20 cellular contexts compared by ENCODE assay signal in genomic region chr2:168715849-168716248, GRCh38.
DNase-seq lines count a peak whose midpoint lies in the region; ATAC-seq, FAIRE-seq and TF ChIP-seq lines count a peak whose summit lies in the region.
"Had no signal": no experiment of that assay in that cellular context is flagged by ENCODE, and none has a peak within 500 bp of the region (broad histone marks: within the 10 kb centered on the region; RNA-seq: fewer than 3 reads in every experiment).

No MANE protein-coding gene starts in this region.

- H3K9ac ChIP-seq in HepG2 (ENCODE audit: insufficient read depth, low read depth, low read length): no peak overlapping the region
- no peak overlapping the region for H3K9ac ChIP-seq in IMR-90 (ENCODE audit: low read depth, low read length)
- H3K9ac ChIP-seq: BLaER1 had no signal

- H4K8ac ChIP-seq in IMR-90 (ENCODE audit: low read depth in 2 of 2, low read length in 2 of 2): no peak overlapping the region

- H3K27ac ChIP-seq in HepG2 (ENCODE audit: extremely low read length, insufficient read depth, low read length) (no peak overlapping the region), right lobe of liver (no peak overlapping the region), IMR-90 (ENCODE audit: insufficient read depth, low read length) (no peak overlapping the region)
- H3K27ac ChIP-seq: 22Rv1, BLaER1 had no signal

- H3K23ac ChIP-seq in IMR-90 (ENCODE audit: low read depth, low read length): no peak overlapping the region

- H4K20me1 ChIP-seq in HepG2 (ENCODE audit: insufficient read depth, low read length) (no peaks in the 10 kb centered on the region), IMR-90 (ENCODE audit: insufficient read depth, low read length) (no peaks in the 10 kb centered on the region)
- H4K20me1 ChIP-seq: BLaER1 had no signal

- no peak overlapping the region for H2AFZ ChIP-seq in HepG2 (ENCODE audit: low read length)
- no peak overlapping the region for H2AFZ ChIP-seq in IMR-90 (replicated peaks; ENCODE audit: low read length, poor library complexity)

- BruUV-seq in HepG2 (replicated peaks; lab: Mats Ljungman, UMichigan) (no TSS peak), IMR-90 (replicated peaks; lab: Mats Ljungman, UMichigan) (no TSS peak)

- no peak overlapping the region for H2BK120ac ChIP-seq in IMR-90 (ENCODE audit: low read depth, low read length)

- H4K91ac ChIP-seq in IMR-90 (ENCODE audit: insufficient read depth, low read depth, low read length): no peak overlapping the region

- intact Hi-C loops in HepG2 (cut with micrococcal nuclease; ENCODE audit: unreplicated experiment): no loop called here
- intact Hi-C loops in right lobe of liver (cut with DNase I): no loop called here
- intact Hi-C loops in IMR-90 (cut with micrococcal nuclease): no loop called here

- in situ Hi-C loops in HepG2 (cut with HindIII; ENCODE audit: extremely low pct_ligation_motif_present, low pct_unique_long_range_greater_than_20kb): no loop called here
- in situ Hi-C loops in IMR-90 (cut with MboI; ENCODE audit: low sequenced_read_pairs): no loop called here

- ATAC-seq in HepG2 (no peak), right lobe of liver (no peak), IMR-90 (ENCODE audit: low read depth) (no peak)

- H3K56ac ChIP-seq in IMR-90 (ENCODE audit: extremely low read depth, insufficient read depth, low read length): no peak overlapping the region

- H3K79me1 ChIP-seq in IMR-90 (ENCODE audit: low read depth in 1 of 2, low read length in 2 of 2): no peaks in the 10 kb centered on the region

- H3K18ac ChIP-seq in IMR-90 (ENCODE audit: low read depth, low read length): no peak overlapping the region

- H3K4ac ChIP-seq in IMR-90 (ENCODE audit: low read depth, low read length): no peak overlapping the region

- H3K4me2 ChIP-seq in HepG2 (ENCODE audit: low read depth, low read length): no peak overlapping the region
- H3K4me2 ChIP-seq in IMR-90 (ENCODE audit: low read depth, low read length): no peak overlapping the region
- H3K4me2 ChIP-seq: BLaER1 had no signal

- H3K27ac Mint-ChIP-seq in chondrocyte (ENCODE audit: unreplicated experiment): no peak overlapping the region
- H3K27ac Mint-ChIP-seq: CD14-positive monocyte; CD4-positive, alpha-beta memory T cell; CD4-positive, CD25-positive, alpha-beta regulatory T cell had no signal

- dilution Hi-C loops in IMR-90 (cut with HindIII; ENCODE audit: low sequenced_read_pairs, unreplicated experiment): no loop called here

- TF ChIP-seq CTCF in HepG2 (CRISPR knock-in tag; IDR thresholded peaks at IDR 0.05) (no peak), right lobe of liver (IDR thresholded peaks at IDR 0.05) (no peak), IMR-90 (conservative IDR thresholded peaks at IDR 0.05; ENCODE audit: low read depth, low read length) (no peak), chondrocyte (IDR thresholded peaks at IDR 0.05) (no peak), GM20000 (IDR thresholded peaks at IDR 0.05; ENCODE audit: extremely low read depth, missing control alignments) (no peak)

- DNase-seq in HepG2 (ENCODE audit: low spot score): no peak
- DNase-seq in right lobe of liver: no peak
- no peak for DNase-seq in IMR-90
- DNase-seq in chondrocyte (ENCODE audit: low spot score): no peak
- DNase-seq in GM20000 (ENCODE audit: low spot score): no peak
- DNase-seq: ACHN; BE2C; C1 segment of cervical spinal cord; Caco-2; Calu3; CD4-positive, alpha-beta memory T cell; CD4-positive, CD25-positive, alpha-beta regulatory T cell; DMS79 treated with DMSO at 0.1 percent for 48 hours; GF-D8 had no signal

- TF ChIP-seq POLR2A in HepG2 (IDR thresholded peaks at IDR 0.05; ENCODE audit: insufficient read depth in 1 of 2, low read depth in 2 of 2, low read length in 2 of 2): no peak
- TF ChIP-seq POLR2A in right lobe of liver (IDR thresholded peaks at IDR 0.05): no peak
- no peak for TF ChIP-seq POLR2A in IMR-90 (IDR thresholded peaks at IDR 0.05; ENCODE audit: low read depth, low read length)

- no peaks in the 10 kb centered on the region for H3K27me3 ChIP-seq in HepG2 (ENCODE audit: control insufficient read depth in 1 of 2, insufficient read depth in 2 of 2, low read length in 2 of 2)
- H3K27me3 ChIP-seq in right lobe of liver: no peaks in the 10 kb centered on the region
- H3K27me3 ChIP-seq in IMR-90 (ENCODE audit: control insufficient read depth, insufficient read depth, low read length): no peaks in the 10 kb centered on the region
- H3K27me3 ChIP-seq: BE2C, BLaER1 had no signal

- no peak overlapping the region for H2BK20ac ChIP-seq in IMR-90 (ENCODE audit: low read depth, low read length)

- no peaks in the 10 kb centered on the region for H3K9me1 ChIP-seq in IMR-90 (ENCODE audit: insufficient read depth, low read length)

- H2AK5ac ChIP-seq in IMR-90 (ENCODE audit: low read depth, low read length): no peak overlapping the region

- TF ChIP-seq EP300 in HepG2 (IDR thresholded peaks at IDR 0.05; ENCODE audit: low read depth in 2 of 2, low read length in 2 of 2): no peak
- no peak for TF ChIP-seq EP300 in HepG2 (CRISPR knock-in tag; IDR thresholded peaks at IDR 0.05; ENCODE audit: borderline replicate concordance)

- peaks cover 28% of the 10 kb centered on the region for H3K4me1 Mint-ChIP-seq in chondrocyte (ENCODE audit: low read depth)

- H3K36me3 ChIP-seq in HepG2 (replicated peaks in 1 of 2; ENCODE audit: control insufficient read depth in 1 of 2, insufficient read depth in 2 of 2, low read length in 2 of 2) (peaks cover 4 to 15% of the 10 kb centered on the region in 2 experiments; a peak in 4 of 5 replicates), right lobe of liver (no peaks in the 10 kb centered on the region), IMR-90 (ENCODE audit: control insufficient read depth, insufficient read depth, low read length) (no peaks in the 10 kb centered on the region)
- H3K36me3 ChIP-seq: BE2C had no signal

- H3K4me1 ChIP-seq in HepG2 (ENCODE audit: insufficient read depth, low read length) (no peaks in the 10 kb centered on the region), right lobe of liver (no peaks in the 10 kb centered on the region), IMR-90 (ENCODE audit: control insufficient read depth, insufficient read depth, low read length) (no peaks in the 10 kb centered on the region)
- H3K4me1 ChIP-seq: BE2C, Caco-2 had no signal

- no peak overlapping the region for H2AK9ac ChIP-seq in IMR-90 (replicated peaks; ENCODE audit: low read depth, low read length, poor library complexity)

- no peak overlapping the region for H3K4me3 ChIP-seq in HepG2 (replicated peaks in 1 of 3; ENCODE audit: insufficient read depth in 1 of 3, low read depth in 2 of 3, low read length in 3 of 3)
- H3K4me3 ChIP-seq in right lobe of liver: no peak overlapping the region
- no peak overlapping the region for H3K4me3 ChIP-seq in IMR-90 (ENCODE audit: insufficient read depth, low read depth, low read length)
- H3K4me3 ChIP-seq: BLaER1 had no signal

- H3K36me3 Mint-ChIP-seq in chondrocyte (ENCODE audit: low read depth): peaks cover 2% of the 10 kb centered on the region

- CTCF ChIA-PET in HepG2 (lab: Yijun Ruan, JAX; ENCODE audit: low intra/inter-chr PET ratio, low total read pairs): no interaction called here
- CTCF ChIA-PET in IMR-90 (lab: Yijun Ruan, JAX): no interaction called here

- H4K5ac ChIP-seq in IMR-90 (ENCODE audit: low read depth, low read length): no peak overlapping the region

- no peak overlapping the region for H2BK5ac ChIP-seq in IMR-90 (ENCODE audit: low read depth, low read length, poor library complexity, severe bottlenecking)

- H3K27me3 Mint-ChIP-seq in chondrocyte (ENCODE audit: low read depth): no peaks in the 10 kb centered on the region
- H3K27me3 Mint-ChIP-seq: CD4-positive, alpha-beta memory T cell had no signal

- H3K4me3 Mint-ChIP-seq in chondrocyte (ENCODE audit: unreplicated experiment): no peak overlapping the region
- H3K4me3 Mint-ChIP-seq: CD14-positive monocyte; CD4-positive, alpha-beta memory T cell; CD4-positive, CD25-positive, alpha-beta regulatory T cell had no signal

- no peaks in the 10 kb centered on the region for H3K79me2 ChIP-seq in HepG2 (ENCODE audit: insufficient read depth, low read length)

- H3K14ac ChIP-seq in IMR-90 (replicated peaks; ENCODE audit: low read depth, low read length): no peak overlapping the region

- POLR2A ChIA-PET in HepG2 (lab: Yijun Ruan, JAX): no interaction called here
- POLR2A ChIA-PET in IMR-90 (lab: Charles Lee; ENCODE audit: unreplicated experiment): no interaction called here

- no peak overlapping the region for H2BK15ac ChIP-seq in IMR-90 (ENCODE audit: low read depth, low read length)

- no peak for TF ChIP-seq RAD21 in HepG2 (CRISPR knock-in tag; IDR thresholded peaks at IDR 0.05)
- no peak for TF ChIP-seq RAD21 in IMR-90 (IDR thresholded peaks at IDR 0.05; ENCODE audit: low read length)

- no peaks in the 10 kb centered on the region for H3K9me3 ChIP-seq in HepG2 (ENCODE audit: low read length)
- H3K9me3 ChIP-seq in right lobe of liver: no peaks in the 10 kb centered on the region
- H3K9me3 ChIP-seq in IMR-90 (ENCODE audit: control insufficient read depth, insufficient read depth, low read length): no peaks in the 10 kb centered on the region
- H3K9me3 ChIP-seq: BE2C, Caco-2 had no signal

- H3K9me3 Mint-ChIP-seq in chondrocyte (ENCODE audit: low read depth): no peaks in the 10 kb centered on the region
- H3K9me3 Mint-ChIP-seq: CD14-positive monocyte; CD4-positive, alpha-beta memory T cell; CD4-positive, CD25-positive, alpha-beta regulatory T cell had no signal

- no peak for FAIRE-seq in HepG2 (lab: Jason Lieb, UNC)
- FAIRE-seq: D721Med, GM12891, GM18507 had no signal

- whole genome bisulfite sequencing in HepG2 (ENCODE audit: low lambda C conversion rate): 93% methylated on average over 2 of the region's 2 CpGs
- WGBS in right lobe of liver (ENCODE audit: insufficient coverage, low coverage, low lambda C conversion rate, missing lambda C conversion rate): 96% methylated on average over 2 of the region's 2 CpGs
- no CpG with 5 or more reads among the region's 2 CpGs for WGBS in IMR-90 (ENCODE audit: extremely low coverage in 2 of 2, insufficient read length in 1 of 2), 2 experiments

TF ChIP-seq in HepG2, 621 proteins besides CTCF, POLR2A, EP300 and RAD21 (continues in another document):
- TF ChIP-seq SRSF4 (IDR thresholded peaks at IDR 0.05; ENCODE audit: low read depth, low read length, poor library complexity, severe bottlenecking): no peak

TF ChIP-seq in IMR-90, 13 proteins besides CTCF, POLR2A, EP300 and RAD21 (continues in another document):
- TF ChIP-seq USF2 (IDR thresholded peaks at IDR 0.05; ENCODE audit: low read depth, low read length): no peak
